ENCODE assay signal across 24 cellular contexts in the genomic region with DNA sequence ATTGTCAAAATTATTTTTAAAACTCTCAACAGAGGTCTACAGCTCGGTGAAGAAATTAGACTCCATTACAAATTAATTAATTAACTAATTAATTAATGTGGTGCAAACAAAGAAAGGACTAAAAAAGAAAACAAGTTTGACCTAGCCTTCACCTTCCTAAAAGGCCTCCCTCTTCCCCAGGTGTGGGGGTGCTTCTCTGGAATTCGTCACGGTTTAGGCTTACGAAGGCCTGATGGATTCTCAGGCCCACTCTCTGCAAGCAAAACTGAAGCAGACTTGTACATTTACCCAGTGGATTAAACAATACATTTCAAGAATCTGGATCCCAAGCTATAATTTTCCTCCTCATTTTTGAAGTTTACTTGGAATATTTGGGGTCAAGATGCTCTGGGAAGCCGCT.
DNase-seq lines count a peak whose midpoint lies in the region; ATAC-seq, FAIRE-seq and TF ChIP-seq lines count a peak whose summit lies in the region.
"Had no signal": no experiment of that assay in that cellular context is flagged by ENCODE, and none has a peak within 500 bp of the region (broad histone marks: within the 10 kb centered on the region; RNA-seq: fewer than 3 reads in every experiment).

No MANE protein-coding gene starts in this region.

- DNase-seq in left ventricle myocardium inferior (no peak), left cardiac atrium (no peak), WTC11 (ENCODE audit: low spot score) (no peak), mesothelial cell of epicardium (ENCODE audit: low spot score in 2 of 2, unreplicated experiment in 2 of 2) (no peak), pancreas (no peak), NCI-H1694 (lab: John Stamatoyannopoulos, UW) (no peak)
- no peak for DNase-seq in stimulated activated CD4-positive, alpha-beta T cell treated with anti-CD3 and anti-CD28 coated beads, Interleukin-2, amount 100 ng/mL, for 48 hours
- DNase-seq: 8988T, ACHN, BE2C, DMS153, DND-41, KG1, MG63, NCI-H1105 treated with DMSO at 0.1 percent for 48 hours, NCI-H146, NCI-H2029, NCI-H2227 treated with DMSO at 0.1 percent for 48 hours, NCI-H526 treated with DMSO at 0.1 percent for 48 hours, SIG-M5, SK-N-SH, SW 1271 had no signal

- no peak for TF ChIP-seq CTCF in left ventricle myocardium inferior (IDR thresholded peaks at IDR 0.05; ENCODE audit: borderline replicate concordance)
- no peak for TF ChIP-seq CTCF in WTC11 (IDR thresholded peaks at IDR 0.05)
- TF ChIP-seq CTCF in mesothelial cell of epicardium (IDR thresholded peaks at IDR 0.05; ENCODE audit: unreplicated experiment): no peak
- no peak for TF ChIP-seq CTCF in pancreas (IDR thresholded peaks at IDR 0.05)

- H3K27ac ChIP-seq in left ventricle myocardium inferior (replicated peaks) (peak overlapping the region; percentile 18), pancreas (no peak overlapping the region)

- H3K36me3 ChIP-seq in left ventricle myocardium inferior: no peaks in the 10 kb centered on the region
- H3K36me3 ChIP-seq in pancreas: no peaks in the 10 kb centered on the region
- H3K36me3 ChIP-seq: BE2C had no signal

- WGBS in pancreas, 2 donors: 92 to 96% methylated on average over 5 of the region's 5 CpGs

- no peaks in the 10 kb centered on the region for H3K9me3 Mint-ChIP-seq in WTC11
- H3K9me3 Mint-ChIP-seq in mesothelial cell of epicardium: no peaks in the 10 kb centered on the region

- H3K9me3 ChIP-seq in left ventricle myocardium inferior (replicated peaks) (no peaks in the 10 kb centered on the region), pancreas (no peaks in the 10 kb centered on the region)
- H3K9me3 ChIP-seq: BE2C, MG63, SK-N-SH had no signal

- no peaks in the 10 kb centered on the region for H3K27me3 Mint-ChIP-seq in WTC11 (ENCODE audit: low read depth)
- no peaks in the 10 kb centered on the region for H3K27me3 Mint-ChIP-seq in mesothelial cell of epicardium (ENCODE audit: low read depth)

- H3K4me1 ChIP-seq in left ventricle myocardium inferior (peaks cover 58% of the 10 kb centered on the region), pancreas (no peaks in the 10 kb centered on the region)
- H3K4me1 ChIP-seq: BE2C had no signal

- ATAC-seq in left cardiac atrium (no peak), WTC11 (peak; percentile 68), pancreas (no peak), GM21529 (IDR thresholded peaks at IDR 0.05; ENCODE audit: unreplicated experiment) (no peak)

- POLR2A ChIA-PET in WTC11 (lab: Charles Lee): no interaction called here

- H3K27ac Mint-ChIP-seq in WTC11: peak overlapping the region; percentile 58; the same call in 1 of the 2 replicates
- H3K27ac Mint-ChIP-seq in mesothelial cell of epicardium: peak overlapping the region; percentile 85

- no peak overlapping the region for H3K4me3 ChIP-seq in left ventricle myocardium inferior
- no peak overlapping the region for H3K4me3 ChIP-seq in pancreas
- H3K4me3 ChIP-seq: MG63 had no signal

- H3K4me3 Mint-ChIP-seq in WTC11: no peak overlapping the region; the same call in 1 of the 2 replicates
- no peak overlapping the region for H3K4me3 Mint-ChIP-seq in mesothelial cell of epicardium

- FAIRE-seq in pancreas (lab: Jason Lieb, UNC): no peak
- FAIRE-seq: GM18507 had no signal

- H3K4me1 Mint-ChIP-seq in WTC11 (peaks cover 42% of the 10 kb centered on the region), mesothelial cell of epicardium (peaks cover 38% of the 10 kb centered on the region)

- no peaks in the 10 kb centered on the region for H3K27me3 ChIP-seq in left ventricle myocardium inferior (ENCODE audit: low read depth)
- no peaks in the 10 kb centered on the region for H3K27me3 ChIP-seq in pancreas
- H3K27me3 ChIP-seq: BE2C, MG63 had no signal

- H3K36me3 Mint-ChIP-seq in WTC11: no peaks in the 10 kb centered on the region
- peaks cover 12% of the 10 kb centered on the region for H3K36me3 Mint-ChIP-seq in mesothelial cell of epicardium

- intact Hi-C loops in left ventricle myocardium inferior (cut with micrococcal nuclease) (no loop called here), left cardiac atrium (cut with DNase I) (no loop called here), pancreas (cut with DNase I) (no loop called here)

- CTCF ChIA-PET in WTC11 (lab: Charles Lee): interaction anchor here (1.0 kb wide), 1 partner anchor 74 kb away, joined by 6 read pairs; no protein-coding TSS in a partner anchor

TF ChIP-seq in WTC11, 78 proteins besides CTCF, POLR2A, EP300 and RAD21:
- TF ChIP-seq GTF2I (CRISPR knock-in tag; conservative IDR thresholded peaks at IDR 0.05): no peak
- no peak for TF ChIP-seq ZNF219 (CRISPR knock-in tag; IDR thresholded peaks at IDR 0.05; ENCODE audit: borderline replicate concordance)
- no peak for TF ChIP-seq GRHL2 (CRISPR knock-in tag; IDR thresholded peaks at IDR 0.05; ENCODE audit: insufficient replicate concordance, severe bottlenecking)
- TF ChIP-seq ATF6 (CRISPR knock-in tag; IDR thresholded peaks at IDR 0.05): no peak
- TF ChIP-seq, protein P1, sequence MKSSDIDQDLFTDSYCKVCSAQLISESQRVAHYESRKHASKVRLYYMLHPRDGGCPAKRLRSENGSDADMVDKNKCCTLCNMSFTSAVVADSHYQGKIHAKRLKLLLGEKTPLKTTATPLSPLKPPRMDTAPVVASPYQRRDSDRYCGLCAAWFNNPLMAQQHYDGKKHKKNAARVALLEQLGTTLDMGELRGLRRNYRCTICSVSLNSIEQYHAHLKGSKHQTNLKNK (CRISPR knock-in tag; IDR thresholded peaks at IDR 0.05): no peak
